Comparison of ENCODE assay signal across 8 cellular contexts in genomic region chr12:59834659-59835474, GRCh38.
DNase-seq lines count a peak whose midpoint lies in the region; ATAC-seq and TF ChIP-seq lines count a peak whose summit lies in the region.

No MANE protein-coding gene starts in this region.

- H3K9me3 ChIP-seq in CD8-positive, alpha-beta T cell (ENCODE audit: low read length), result no peaks in the 10 kb centered on the region
- no peaks in the 10 kb centered on the region for H3K9me3 ChIP-seq in OCI-LY3 (ENCODE audit: insufficient read depth, low read length)
- no peaks in the 10 kb centered on the region for H3K9me3 ChIP-seq in transverse colon

- no peak overlapping the region for H3K4me3 Mint-ChIP-seq in CD8-positive, alpha-beta T cell
- H3K4me3 Mint-ChIP-seq in activated naive CD4-positive, alpha-beta T cell treated with anti-CD3 and anti-CD28 coated beads for 36 hours, result no peak overlapping the region

- H3K27ac Mint-ChIP-seq in CD8-positive, alpha-beta T cell, result no peak overlapping the region
- no peak overlapping the region for H3K27ac Mint-ChIP-seq in activated naive CD4-positive, alpha-beta T cell treated with anti-CD3 and anti-CD28 coated beads for 36 hours

- H3K9me3 Mint-ChIP-seq in CD8-positive, alpha-beta T cell, result no peaks in the 10 kb centered on the region
- no peaks in the 10 kb centered on the region for H3K9me3 Mint-ChIP-seq in activated naive CD4-positive, alpha-beta T cell treated with anti-CD3 and anti-CD28 coated beads for 36 hours

- H3K4me1 Mint-ChIP-seq in CD8-positive, alpha-beta T cell (ENCODE audit: low read depth), result no peaks in the 10 kb centered on the region
- no peaks in the 10 kb centered on the region for H3K4me1 Mint-ChIP-seq in activated naive CD4-positive, alpha-beta T cell treated with anti-CD3 and anti-CD28 coated beads for 36 hours (ENCODE audit: low read depth)

- no peaks in the 10 kb centered on the region for H3K36me3 Mint-ChIP-seq in CD8-positive, alpha-beta T cell
- H3K36me3 Mint-ChIP-seq in activated naive CD4-positive, alpha-beta T cell treated with anti-CD3 and anti-CD28 coated beads for 36 hours (ENCODE audit: low read depth), result no peaks in the 10 kb centered on the region

- intact Hi-C loops in CD8-positive, alpha-beta T cell (cut with DNase I, micrococcal nuclease), result loop anchor here (1.0 to 10.0 kb wide), 5 partner anchors 390 to 1490 kb away; no protein-coding TSS in a partner anchor
- intact Hi-C loops in transverse colon (cut with DNase I; ENCODE audit: low total_unique reads), result no loop called here
- intact Hi-C loops in activated naive CD4-positive, alpha-beta T cell treated with anti-CD3 and anti-CD28 coated beads for 36 hours (cut with micrococcal nuclease), result loop anchor here (1.0 to 10.0 kb wide), 3 partner anchors 390 to 720 kb away; no protein-coding TSS in a partner anchor

- no peaks in the 10 kb centered on the region for H3K4me1 ChIP-seq in CD8-positive, alpha-beta T cell (ENCODE audit: insufficient read depth, low read length)
- no peaks in the 10 kb centered on the region for H3K4me1 ChIP-seq in OCI-LY3 (ENCODE audit: low read length)
- no peaks in the 10 kb centered on the region for H3K4me1 ChIP-seq in transverse colon

- H3K9ac ChIP-seq in OCI-LY3 (ENCODE audit: low read length), result no peak overlapping the region

- no peaks in the 10 kb centered on the region for H4K20me1 ChIP-seq in OCI-LY3 (ENCODE audit: insufficient read depth, low read length)

- CTCF ChIA-PET in CD8-positive, alpha-beta T cell (lab: Charles Lee), result interaction anchor here (0.8 to 1.8 kb wide), 7 partner anchors 9 to 440 kb away, joined by 3 to 11 read pairs (median 3); no protein-coding TSS in a partner anchor
- CTCF ChIA-PET in activated naive CD4-positive, alpha-beta T cell treated with anti-CD3 and anti-CD28 coated beads for 36 hours (lab: Charles Lee), result interaction anchor here (0.7 to 1.8 kb wide), 16 partner anchors 10 to 431 kb away, joined by 3 to 11 read pairs (median 4); no protein-coding TSS in a partner anchor

- no peak for TF ChIP-seq EP300 in transverse colon (IDR thresholded peaks at IDR 0.05; ENCODE audit: low read depth)

- DNase-seq in CD8-positive, alpha-beta T cell, result no peak
- peak; percentile 10 for DNase-seq in GM20000 (ENCODE audit: low spot score)
- DNase-seq in fibroblast of mammary gland (ENCODE audit: low read depth), result peak; percentile 56
- DNase-seq in transverse colon, result no peak
- DNase-seq in activated naive CD4-positive, alpha-beta T cell treated with anti-CD3 and anti-CD28 coated beads for 36 hours, result no peak
- DNase-seq in activated T-cell treated with anti-CD3 and anti-CD28 coated beads, Interleukin-2, amount 50 U/mL, for 48 hours, result no peak
- no peak for DNase-seq in GM19240 (ENCODE audit: insufficient read length, low spot score)

- H2AFZ ChIP-seq in OCI-LY3 (ENCODE audit: low read depth, low read length), result no peak overlapping the region

- H3K27ac ChIP-seq in CD8-positive, alpha-beta T cell (ENCODE audit: low read depth, low read length), result no peak overlapping the region
- H3K27ac ChIP-seq in OCI-LY3 (ENCODE audit: low read length) (no peak overlapping the region), transverse colon (no peak overlapping the region)

- in situ Hi-C loops in transverse colon (cut with MboI; ENCODE audit: low pct_ligation_motif_present in 1 of 4, low pct_unique_long_range_greater_than_20kb in 1 of 4, low sequenced_read_pairs in 3 of 4), result loop anchor here in 1 of 4 donors (25.0 kb wide), 1 partner anchor 423 kb away; no protein-coding TSS in a partner anchor

- no peak overlapping the region for H3K4me3 ChIP-seq in CD8-positive, alpha-beta T cell (ENCODE audit: low read depth, low read length)
- H3K4me3 ChIP-seq in OCI-LY3 (ENCODE audit: low read length) (no peak overlapping the region), fibroblast of mammary gland (ENCODE audit: control insufficient read depth, low read depth, low read length) (no peak overlapping the region), transverse colon (no peak overlapping the region)

- no peak for TF ChIP-seq POLR2A in transverse colon (IDR thresholded peaks at IDR 0.05)

- POLR2A ChIA-PET in CD8-positive, alpha-beta T cell (lab: Charles Lee), result no interaction called here

- H3K79me2 ChIP-seq in OCI-LY3 (ENCODE audit: low read length), result no peaks in the 10 kb centered on the region

- no peaks in the 10 kb centered on the region for H3K27me3 ChIP-seq in CD8-positive, alpha-beta T cell (ENCODE audit: insufficient read depth, low read length)
- H3K27me3 ChIP-seq in OCI-LY3 (ENCODE audit: low read depth, low read length) (no peaks in the 10 kb centered on the region), transverse colon (no peaks in the 10 kb centered on the region)

- WGBS in transverse colon (ENCODE audit: low coverage in 1 of 2), 2 donors, result 28 to 61% methylated on average over 2 of the region's 2 CpGs

- H3K36me3 ChIP-seq in CD8-positive, alpha-beta T cell (ENCODE audit: insufficient read depth, low read length), result no peaks in the 10 kb centered on the region
- H3K36me3 ChIP-seq in OCI-LY3 (replicated peaks; ENCODE audit: low read depth, low read length) (no peaks in the 10 kb centered on the region), transverse colon (no peaks in the 10 kb centered on the region)

- H3K27me3 Mint-ChIP-seq in CD8-positive, alpha-beta T cell (ENCODE audit: low read depth), result peaks cover 5% of the 10 kb centered on the region
- H3K27me3 Mint-ChIP-seq in activated naive CD4-positive, alpha-beta T cell treated with anti-CD3 and anti-CD28 coated beads for 36 hours (ENCODE audit: low read depth), result peaks cover 2% of the 10 kb centered on the region

- peak; percentile 53 for TF ChIP-seq CTCF in CD8-positive, alpha-beta T cell (IDR thresholded peaks at IDR 0.05)
- TF ChIP-seq CTCF in GM20000 (IDR thresholded peaks at IDR 0.05; ENCODE audit: extremely low read depth, missing control alignments) (peak; percentile 31), OCI-LY3 (IDR thresholded peaks at IDR 0.05; ENCODE audit: low read depth, low read length) (peak; percentile 82), fibroblast of mammary gland (conservative IDR thresholded peaks at IDR 0.05; ENCODE audit: control insufficient read depth, insufficient read depth, low read depth, low read length) (peak; percentile 72), transverse colon (IDR thresholded peaks at IDR 0.05) (peak; percentile 28 to 55 (median 38))

- no peak overlapping the region for H3K4me2 ChIP-seq in OCI-LY3 (ENCODE audit: low read length)

- ATAC-seq in CD8-positive, alpha-beta T cell, result no peak

Comparison
In these comparisons a context has a peak if more than half of its experiments do, and no peak if none do; other contexts are left out.
1. DNase-seq: peak in GM20000 (single experiment) and fibroblast of mammary gland (single experiment); none in CD8-positive, alpha-beta T cell (0 of 7), transverse colon (single experiment), activated naive CD4-positive, alpha-beta T cell treated with anti-CD3 and anti-CD28 coated beads for 36 hours (single experiment), activated T-cell treated with anti-CD3 and anti-CD28 coated beads, Interleukin-2, amount 50 U/mL, for 48 hours (0 of 2) and GM19240 (single experiment).
2. CTCF ChIP-seq: peak in every context shown above with its lines; median percentile 82 in OCI-LY3; 72 in fibroblast of mammary gland; 53 in CD8-positive, alpha-beta T cell; 38 in transverse colon; 31 in GM20000.